23 cellular contexts compared by ENCODE assay signal in the genomic region with DNA sequence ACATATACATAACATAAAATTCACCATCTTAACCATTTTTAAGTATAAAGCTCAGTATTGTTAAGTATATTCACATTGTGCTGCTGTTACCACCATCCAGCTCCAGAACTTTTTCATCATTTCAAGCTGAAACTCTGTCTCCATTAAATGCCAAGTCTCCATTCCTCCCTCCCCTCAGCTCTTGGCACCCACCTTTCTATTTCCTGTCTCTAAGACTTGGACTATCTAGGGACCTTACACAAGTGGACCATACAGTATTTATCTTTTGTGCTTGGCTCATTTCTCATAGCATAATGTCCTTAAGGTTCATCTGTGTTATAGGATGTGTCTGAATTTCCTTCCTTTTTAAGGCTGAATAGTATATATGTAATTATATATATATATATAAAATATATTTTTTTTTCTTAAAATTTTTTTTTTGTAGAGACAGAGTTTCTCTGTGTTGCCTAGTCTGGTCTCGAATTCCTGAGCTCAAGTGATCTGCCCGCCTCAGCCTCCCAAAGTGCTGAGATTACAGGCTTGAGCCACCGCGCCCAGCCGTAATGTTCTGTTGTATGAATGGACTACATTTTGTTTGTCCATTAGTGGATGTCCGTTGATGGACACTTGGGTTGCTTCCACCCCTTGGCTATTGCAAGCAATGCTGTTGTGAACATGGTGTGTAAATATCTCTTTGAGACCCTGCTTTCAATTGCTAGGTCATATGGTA.
DNase-seq lines count a peak whose midpoint lies in the region; ATAC-seq and TF ChIP-seq lines count a peak whose summit lies in the region.
"Had no signal": no experiment of that assay in that cellular context is flagged by ENCODE, and none has a peak within 500 bp of the region (broad histone marks: within the 10 kb centered on the region; RNA-seq: fewer than 3 reads in every experiment).

No MANE protein-coding gene starts in this region.

- H3K4me3 Mint-ChIP-seq in IgD-negative memory B cell, result peak overlapping the region in 3 of 4 donors; percentile 6 to 84 (median 83)
- H3K4me3 Mint-ChIP-seq in effector memory CD8-positive, alpha-beta T cell, result no peak overlapping the region
- H3K4me3 Mint-ChIP-seq in endothelial cell (ENCODE audit: unreplicated experiment), result no peak overlapping the region
- H3K4me3 Mint-ChIP-seq in naive thymus-derived CD8-positive, alpha-beta T cell, result peak overlapping the region in 2 of 10 donors; percentile 18 to 38
- H3K4me3 Mint-ChIP-seq: activated CD4-positive, alpha-beta memory T cell treated with anti-CD3 and anti-CD28 coated beads, Interleukin-2, amount 10 ng/mL, durations not matched to agents 7 days and 5 days; activated naive CD4-positive, alpha-beta T cell treated with anti-CD3 and anti-CD28 coated beads, Interleukin-2, amount 10 ng/mL, durations not matched to agents 7 days and 5 days; H9; T-helper 1 cell treated with Interleukin-12 subunit alpha and Interleukin-12 subunit beta and Interleukin-4 antibody, amounts not matched to agents 30 μg/mL and 1 μg/mL, for 36 hours had no signal

- peaks cover 38% of the 10 kb centered on the region for H3K79me1 ChIP-seq in mesenchymal stem cell (replicated peaks; ENCODE audit: low read length, poor library complexity, severe bottlenecking)

- H3K9ac ChIP-seq in BLaER1 treated with 17β-estradiol and CSF1 and Interleukin-3, amounts not matched to agents 10 nM and 100 nM, result peak overlapping the region in 4 of 11 experiments; percentile 1 to 53 (median 8); a peak in 2 of 22 replicates
- H3K9ac ChIP-seq in mesenchymal stem cell (ENCODE audit: low read length), result no peak overlapping the region

- H3K4me1 Mint-ChIP-seq in IgD-negative memory B cell (peaks cover 36 to 54% (median 51%) of the 10 kb centered on the region in 3 donors), endothelial cell (ENCODE audit: unreplicated experiment) (peaks cover 36% of the 10 kb centered on the region)
- H3K4me1 Mint-ChIP-seq in effector memory CD8-positive, alpha-beta T cell (ENCODE audit: low read depth in 2 of 2), result peaks cover 55 to 67% of the 10 kb centered on the region in 2 donors
- peaks cover 48 to 80% (median 74%) of the 10 kb centered on the region in 4 donors for H3K4me1 Mint-ChIP-seq in naive thymus-derived CD8-positive, alpha-beta T cell

- no peak overlapping the region for H2BK120ac ChIP-seq in mesenchymal stem cell (ENCODE audit: low read depth, low read length)

- peak overlapping the region in 8 of 11 experiments; percentile 4 to 74 (median 34); a peak in 12 of 22 replicates for H3K27ac ChIP-seq in BLaER1 treated with 17β-estradiol and CSF1 and Interleukin-3, amounts not matched to agents 10 nM and 100 nM
- H3K27ac ChIP-seq in neutrophil, result peak overlapping the region; percentile 85
- H3K27ac ChIP-seq in mesenchymal stem cell (ENCODE audit: low read length, poor library complexity, severe bottlenecking), result no peak overlapping the region
- H3K27ac ChIP-seq: ascending aorta, SJCRH30 had no signal

- no peak overlapping the region for H3K4ac ChIP-seq in mesenchymal stem cell (ENCODE audit: low read depth in 1 of 2, low read length in 2 of 2)

- peaks cover 96 to 100% (median 98%) of the 10 kb centered on the region in 11 experiments for H4K20me1 ChIP-seq in BLaER1 treated with 17β-estradiol and CSF1 and Interleukin-3, amounts not matched to agents 10 nM and 100 nM

- H3K4me1 ChIP-seq in BLaER1 treated with 17β-estradiol and CSF1 and Interleukin-3, amounts not matched to agents 10 nM and 100 nM, result peaks cover 60 to 70% (median 65%) of the 10 kb centered on the region in 10 experiments
- H3K4me1 ChIP-seq in neutrophil (ENCODE audit: control insufficient read depth in 1 of 2, insufficient read depth in 1 of 2, low read depth in 1 of 2, low read length in 1 of 2), result peaks cover 45 to 49% of the 10 kb centered on the region in 2 experiments
- peaks cover 26% of the 10 kb centered on the region for H3K4me1 ChIP-seq in mesenchymal stem cell (ENCODE audit: control insufficient read depth, insufficient read depth, low read depth, low read length)
- H3K4me1 ChIP-seq: Caco-2 had no signal

- H3K36me3 Mint-ChIP-seq in IgD-negative memory B cell, result peaks cover 5% of the 10 kb centered on the region
- peaks cover 8% of the 10 kb centered on the region for H3K36me3 Mint-ChIP-seq in effector memory CD8-positive, alpha-beta T cell (ENCODE audit: insufficient read depth)
- H3K36me3 Mint-ChIP-seq in endothelial cell (ENCODE audit: low read depth, unreplicated experiment), result peaks cover 6% of the 10 kb centered on the region
- H3K36me3 Mint-ChIP-seq in naive thymus-derived CD8-positive, alpha-beta T cell, result peaks cover 0 to 36% (median 2%) of the 10 kb centered on the region in 3 donors

- H2BK5ac ChIP-seq in mesenchymal stem cell (ENCODE audit: low read depth, low read length, poor library complexity, severe bottlenecking), result no peak overlapping the region

- no peaks in the 10 kb centered on the region for H3K27me3 ChIP-seq in BLaER1 treated with 17β-estradiol and CSF1 and Interleukin-3, amounts not matched to agents 10 nM and 100 nM
- H3K27me3 ChIP-seq in neutrophil, result no peaks in the 10 kb centered on the region
- H3K27me3 ChIP-seq in mesenchymal stem cell (ENCODE audit: control insufficient read depth in 1 of 2, insufficient read depth in 1 of 2, low read length in 2 of 2), result no peaks in the 10 kb centered on the region
- H3K27me3 ChIP-seq: ascending aorta, heart right ventricle, SJCRH30 had no signal

- no peak overlapping the region for H2AK5ac ChIP-seq in mesenchymal stem cell (ENCODE audit: low read length, severe bottlenecking)

- H3K36me3 ChIP-seq in BLaER1 treated with 17β-estradiol and CSF1 and Interleukin-3, amounts not matched to agents 10 nM and 100 nM, result peaks cover 0 to 49% (median 20%) of the 10 kb centered on the region in 11 experiments; a peak in 17 of 22 replicates
- no peaks in the 10 kb centered on the region for H3K36me3 ChIP-seq in neutrophil
- peaks cover 2 to 9% of the 10 kb centered on the region in 2 experiments for H3K36me3 ChIP-seq in mesenchymal stem cell (ENCODE audit: control insufficient read depth in 1 of 2, insufficient read depth in 2 of 2, low read depth in 1 of 2, low read length in 2 of 2)
- H3K36me3 ChIP-seq: ascending aorta, heart right ventricle had no signal

- no peak for TF ChIP-seq CTCF in neutrophil (IDR thresholded peaks at IDR 0.05)
- no peak for TF ChIP-seq CTCF in endothelial cell (IDR thresholded peaks at IDR 0.05; ENCODE audit: unreplicated experiment)

- POLR2A ChIA-PET in naive thymus-derived CD8-positive, alpha-beta T cell (lab: Charles Lee), result no interaction called here

- peak overlapping the region; percentile 69 to 91 (median 83) for H3K4me2 ChIP-seq in BLaER1 treated with 17β-estradiol and CSF1 and Interleukin-3, amounts not matched to agents 10 nM and 100 nM
- H3K4me2 ChIP-seq in mesenchymal stem cell (ENCODE audit: low read length, poor library complexity, severe bottlenecking), result no peak overlapping the region

- no peak overlapping the region for H2BK15ac ChIP-seq in mesenchymal stem cell (ENCODE audit: low read depth, poor library complexity, severe bottlenecking)

- H3K9me3 ChIP-seq in BLaER1 treated with 17β-estradiol and CSF1 and Interleukin-3, amounts not matched to agents 10 nM and 100 nM (replicated peaks in 1 of 11), result no peaks in the 10 kb centered on the region
- no peaks in the 10 kb centered on the region for H3K9me3 ChIP-seq in neutrophil
- no peaks in the 10 kb centered on the region for H3K9me3 ChIP-seq in mesenchymal stem cell (ENCODE audit: control insufficient read depth, low read length)
- H3K9me3 ChIP-seq: ascending aorta, Caco-2, heart right ventricle, SJCRH30 had no signal

- peak overlapping the region in 2 of 10 experiments; percentile 5 to 34; a peak in 1 of 20 replicates for H3K4me3 ChIP-seq in BLaER1 treated with 17β-estradiol and CSF1 and Interleukin-3, amounts not matched to agents 10 nM and 100 nM
- H3K4me3 ChIP-seq in neutrophil (ENCODE audit: low read depth in 1 of 2, low read length in 1 of 2) (peak overlapping the region; percentile 19 to 53), mesenchymal stem cell (ENCODE audit: insufficient read depth in 1 of 2, low read depth in 1 of 2, low read length in 2 of 2) (no peak overlapping the region)
- H3K4me3 ChIP-seq: ascending aorta, heart right ventricle, SJCRH30 had no signal

- no peak for ATAC-seq in effector memory CD8-positive, alpha-beta T cell (replicated peaks)
- no peak for ATAC-seq in naive thymus-derived CD8-positive, alpha-beta T cell

- H3K27ac Mint-ChIP-seq in IgD-negative memory B cell, result peak overlapping the region in 1 of 3 donors; percentile 83
- H3K27ac Mint-ChIP-seq in effector memory CD8-positive, alpha-beta T cell, result peak overlapping the region; percentile 25 to 47
- no peak overlapping the region for H3K27ac Mint-ChIP-seq in endothelial cell (ENCODE audit: unreplicated experiment)
- peak overlapping the region in 4 of 10 donors; percentile 58 to 76 (median 72) for H3K27ac Mint-ChIP-seq in naive thymus-derived CD8-positive, alpha-beta T cell
- H3K27ac Mint-ChIP-seq: activated CD4-positive, alpha-beta memory T cell treated with anti-CD3 and anti-CD28 coated beads, Interleukin-2, amount 10 ng/mL, durations not matched to agents 7 days and 5 days; activated naive CD4-positive, alpha-beta T cell treated with anti-CD3 and anti-CD28 coated beads, Interleukin-2, amount 10 ng/mL, durations not matched to agents 7 days and 5 days; T-helper 1 cell treated with Interleukin-12 subunit alpha and Interleukin-12 subunit beta and Interleukin-4 antibody, amounts not matched to agents 30 μg/mL and 1 μg/mL, for 36 hours had no signal

- H4K91ac ChIP-seq in mesenchymal stem cell (ENCODE audit: low read length), result no peak overlapping the region

- no peak for DNase-seq in effector memory CD8-positive, alpha-beta T cell
- DNase-seq in mesenchymal stem cell (no peak), endothelial cell (ENCODE audit: low spot score) (no peak)
- no peak for DNase-seq in naive thymus-derived CD8-positive, alpha-beta T cell
- DNase-seq: activated CD4-positive, alpha-beta memory T cell treated with anti-CD3 and anti-CD28 coated beads, Interleukin-2, amount 10 ng/mL, durations not matched to agents 7 days and 5 days; activated naive CD4-positive, alpha-beta T cell treated with anti-CD3 and anti-CD28 coated beads, Interleukin-2, amount 10 ng/mL, durations not matched to agents 7 days and 5 days; activated T-cell treated with anti-CD3 and anti-CD28 coated beads for 4 hours; cerebellar nuclear complex; DND-41; effector CD8-positive, alpha-beta T cell; H9; NCI-H1694 treated with DMSO at 0.1 percent for 48 hours; NCI-H2227 treated with DMSO at 0.1 percent for 48 hours; NCI-H774; SJCRH30; stimulated activated CD4-positive, alpha-beta T cell treated with anti-CD3 and anti-CD28 coated beads, Interleukin-15, amount 100 ng/mL, for 24 hours had no signal

- WGBS in mesenchymal stem cell, result 95% methylated on average over 6 of the region's 6 CpGs

- H4K8ac ChIP-seq in mesenchymal stem cell (ENCODE audit: low read length), result no peak overlapping the region

- H3K23ac ChIP-seq in mesenchymal stem cell (ENCODE audit: low read length in 2 of 2), result no peak overlapping the region

- peaks cover 1% of the 10 kb centered on the region for H3K27me3 Mint-ChIP-seq in IgD-negative memory B cell
- H3K27me3 Mint-ChIP-seq in effector memory CD8-positive, alpha-beta T cell, result no peaks in the 10 kb centered on the region
- no peaks in the 10 kb centered on the region for H3K27me3 Mint-ChIP-seq in endothelial cell (ENCODE audit: unreplicated experiment)
- H3K27me3 Mint-ChIP-seq in naive thymus-derived CD8-positive, alpha-beta T cell, result no peaks in the 10 kb centered on the region
- H3K27me3 Mint-ChIP-seq: activated CD4-positive, alpha-beta memory T cell treated with anti-CD3 and anti-CD28 coated beads, Interleukin-2, amount 10 ng/mL, durations not matched to agents 7 days and 5 days; activated naive CD4-positive, alpha-beta T cell treated with anti-CD3 and anti-CD28 coated beads, Interleukin-2, amount 10 ng/mL, durations not matched to agents 7 days and 5 days had no signal

- H2BK12ac ChIP-seq in mesenchymal stem cell (ENCODE audit: low read length in 2 of 2), result no peak overlapping the region

- H2AFZ ChIP-seq in mesenchymal stem cell (ENCODE audit: low read depth, low read length), result no peak overlapping the region

- H3K18ac ChIP-seq in mesenchymal stem cell (ENCODE audit: low read depth in 1 of 2, low read length in 2 of 2), result no peak overlapping the region

- no peaks in the 10 kb centered on the region for H3K9me3 Mint-ChIP-seq in IgD-negative memory B cell
- H3K9me3 Mint-ChIP-seq in effector memory CD8-positive, alpha-beta T cell, result no peaks in the 10 kb centered on the region
- H3K9me3 Mint-ChIP-seq in endothelial cell (ENCODE audit: unreplicated experiment), result no peaks in the 10 kb centered on the region
- no peaks in the 10 kb centered on the region for H3K9me3 Mint-ChIP-seq in naive thymus-derived CD8-positive, alpha-beta T cell
- H3K9me3 Mint-ChIP-seq: activated CD4-positive, alpha-beta memory T cell treated with anti-CD3 and anti-CD28 coated beads, Interleukin-2, amount 10 ng/mL, durations not matched to agents 7 days and 5 days; activated naive CD4-positive, alpha-beta T cell treated with anti-CD3 and anti-CD28 coated beads, Interleukin-2, amount 10 ng/mL, durations not matched to agents 7 days and 5 days; H9; T-helper 1 cell treated with Interleukin-12 subunit alpha and Interleukin-12 subunit beta and Interleukin-4 antibody, amounts not matched to agents 30 μg/mL and 1 μg/mL, for 36 hours had no signal

- H3K14ac ChIP-seq in mesenchymal stem cell (ENCODE audit: low read length in 2 of 2), result no peak overlapping the region

Comparison
In these comparisons a context has a peak if more than half of its experiments do, and no peak if none do; other contexts are left out.
1. H3K4me3 ChIP-seq: peak in neutrophil (2 of 2); none in mesenchymal stem cell (0 of 2).
2. H3K4me3 Mint-ChIP-seq: peak in IgD-negative memory B cell (3 of 4); none in effector memory CD8-positive, alpha-beta T cell (0 of 2) and endothelial cell (single experiment).